16 cellular contexts compared by ENCODE assay signal in the genomic region with DNA sequence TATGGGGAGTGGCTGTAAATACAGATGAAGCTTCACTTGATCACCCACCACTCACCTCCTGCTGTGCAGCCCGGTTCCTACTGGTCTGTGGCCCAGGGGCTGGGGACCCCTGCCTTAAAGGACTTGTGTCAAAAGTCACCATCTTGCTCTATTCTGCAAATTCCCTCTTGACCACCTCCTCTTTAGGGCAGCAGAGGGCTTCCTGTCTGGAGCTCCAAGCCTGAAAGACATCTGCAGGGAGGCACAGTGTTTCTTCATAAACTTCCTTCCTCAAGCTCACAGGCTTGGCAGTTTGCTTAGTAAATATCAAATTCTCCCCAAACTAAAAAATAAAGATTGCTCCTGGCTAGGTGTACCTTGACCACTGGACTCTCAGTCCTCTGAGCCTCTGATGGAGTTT.
"Had no signal": no experiment of that assay in that cellular context is flagged by ENCODE, and none has a peak within 500 bp of the region (broad histone marks: within the 10 kb centered on the region; RNA-seq: fewer than 3 reads in every experiment).

No MANE protein-coding gene starts in this region.

- H3K27me3 ChIP-seq: ascending aorta, breast epithelium, dorsolateral prefrontal cortex, gastroesophageal sphincter, thyroid gland, uterus had no signal

- H3K4me3 ChIP-seq: ascending aorta, breast epithelium, dorsolateral prefrontal cortex, gastroesophageal sphincter, mucosa of descending colon, thyroid gland, uterus had no signal

- H3K9me3 ChIP-seq: ascending aorta, breast epithelium, gastroesophageal sphincter, mucosa of descending colon, thyroid gland, uterus had no signal

- H3K36me3 ChIP-seq: ascending aorta, breast epithelium, gastroesophageal sphincter, thyroid gland, uterus had no signal

- ATAC-seq: naive thymus-derived CD8-positive, alpha-beta T cell; stimulated activated memory B cell treated with anti-CD40 and anti-IgM and Interleukin-4, amounts not matched to agents 10 μg/mL and 1 μg/mL and 100 μg/mL, for 72 hours had no signal

- H3K27ac ChIP-seq: breast epithelium, dorsolateral prefrontal cortex, gastroesophageal sphincter, uterus had no signal

- DNase-seq: activated CD4-positive, alpha-beta T cell treated with anti-CD3 and anti-CD28 coated beads for 1 hour; activated CD4-positive, alpha-beta T cell treated with anti-CD3 and anti-CD28 coated beads, Interleukin-2, amount 50 U/mL, for 48 hours; activated naive CD4-positive, alpha-beta T cell treated with anti-CD3 and anti-CD28 coated beads, Interleukin-2, amount 10 ng/mL, durations not matched to agents 7 days and 5 days; dorsolateral prefrontal cortex; endodermal cell; naive thymus-derived CD8-positive, alpha-beta T cell; posterior cingulate gyrus; retina; T-helper 9 cell; thyroid gland; uterus had no signal
